ENCODE assay signal across 1 cellular context in genomic region chr19:12990853-12991252, GRCh38.
A peak's percentile ranks its signal among the peaks of the same experiment; 100 is the strongest.
TF ChIP-seq lines count a peak whose summit lies in the region.

No MANE protein-coding gene starts in this region.

TF ChIP-seq in HEK293, 187 proteins besides CTCF, POLR2A, EP300 and RAD21 (continued from another document):
- 0 out of 2 replicates have a peak, but pooled peaks have one; percentile 28 for TF ChIP-seq BCL6B (tag by site-specific recombination; IDR thresholded peaks at IDR 0.05)
- 0 out of 2 replicates have a peak, but pooled peaks have one; percentile 15 for TF ChIP-seq PATZ1 (tag by site-specific recombination; IDR thresholded peaks at IDR 0.05)
- TF ChIP-seq EGR2 (tag by site-specific recombination; IDR thresholded peaks at IDR 0.05; ENCODE audit: low read depth) = peak; percentile 80
- 0 out of 2 replicates have a peak, but pooled peaks have one; percentile 6 for TF ChIP-seq ZBTB48 (tag by site-specific recombination; IDR thresholded peaks at IDR 0.05)
- peak; percentile 87 for TF ChIP-seq ZFHX2 (tag by site-specific recombination; conservative IDR thresholded peaks at IDR 0.05)
- peak; percentile 59; the same call in 1 of the 2 replicates for TF ChIP-seq KLF9 (tag by site-specific recombination; IDR thresholded peaks at IDR 0.05; ENCODE audit: low read depth)
- no peak for TF ChIP-seq ZBTB11 (tag by site-specific recombination; conservative IDR thresholded peaks at IDR 0.05; ENCODE audit: low read depth)
TF ChIP-seq in HEK293: peak in this region for 7.
